8 cellular contexts compared by ENCODE assay signal in genomic region chr3:134211797-134212196, GRCh38. TPM values are rescaled to one million over a fixed set of nuclear protein-coding genes. Genes with fewer than 3 reads are reported as not detected.
A peak's percentile ranks its signal among the peaks of the same experiment; 100 is the strongest.
DNase-seq lines count a peak whose midpoint lies in the region; ATAC-seq and TF ChIP-seq lines count a peak whose summit lies in the region.

No MANE protein-coding gene starts in this region.

- peak; percentile 52 for ATAC-seq in GM19455 (IDR thresholded peaks at IDR 0.05; ENCODE audit: unreplicated experiment)

- H3K27me3 ChIP-seq in esophagus muscularis mucosa, result no peaks in the 10 kb centered on the region
- H3K27me3 ChIP-seq in CD4-positive, alpha-beta memory T cell (ENCODE audit: insufficient read depth, low read length), result no peaks in the 10 kb centered on the region

- peak; percentile 54 for DNase-seq in EL
- DNase-seq in HT-29 (ENCODE audit: low spot score), result peak; percentile 65
- peak; percentile 50 for DNase-seq in RPMI7951 (ENCODE audit: low read depth)
- DNase-seq in esophagus muscularis mucosa (ENCODE audit: extremely low spot score), result no peak
- DNase-seq in non-pigmented ciliary epithelial cell (ENCODE audit: low read depth), result peak; percentile 46
- no peak for DNase-seq in CD4-positive, alpha-beta memory T cell
- no peak for DNase-seq in CD1c-positive myeloid dendritic cell (ENCODE audit: extremely low spot score)

- TF ChIP-seq CTCF in esophagus muscularis mucosa (IDR thresholded peaks at IDR 0.05), result peak; percentile 34 to 57 (median 56)

- no peaks in the 10 kb centered on the region for H3K27me3 Mint-ChIP-seq in CD4-positive, alpha-beta memory T cell

- peaks cover 0 to 1% (median 0%) of the 10 kb centered on the region in 8 donors for H3K9me3 Mint-ChIP-seq in CD4-positive, alpha-beta memory T cell

- peak overlapping the region in 1 of 7 donors; percentile 30 for H3K27ac Mint-ChIP-seq in CD4-positive, alpha-beta memory T cell

- H3K27ac ChIP-seq in esophagus muscularis mucosa (replicated peaks in 1 of 4), result no peak overlapping the region
- no peak overlapping the region for H3K27ac ChIP-seq in CD4-positive, alpha-beta memory T cell (ENCODE audit: low read depth, low read length)

- intact Hi-C loops in esophagus muscularis mucosa (cut with DNase I), result loop anchor here (2.0 to 5.0 kb wide), 2 partner anchors 166 to 267 kb away; no protein-coding TSS in a partner anchor
- intact Hi-C loops in CD4-positive, alpha-beta memory T cell (cut with micrococcal nuclease), result loop anchor here (2.0 to 5.0 kb wide), 2 partner anchors 15 to 36 kb away; no protein-coding TSS in a partner anchor

- peaks cover 12 to 28% (median 22%) of the 10 kb centered on the region in 4 donors for H3K4me1 Mint-ChIP-seq in CD4-positive, alpha-beta memory T cell

- H3K36me3 ChIP-seq in esophagus muscularis mucosa, result peaks cover 6 to 30% (median 14%) of the 10 kb centered on the region in 4 donors
- H3K36me3 ChIP-seq in CD4-positive, alpha-beta memory T cell (ENCODE audit: insufficient read depth, low read length), result peaks cover 16% of the 10 kb centered on the region

- no peaks in the 10 kb centered on the region for H3K9me3 ChIP-seq in esophagus muscularis mucosa
- no peaks in the 10 kb centered on the region for H3K9me3 ChIP-seq in CD4-positive, alpha-beta memory T cell (ENCODE audit: control insufficient read depth in 1 of 2, low read length in 2 of 2)

- H3K4me3 Mint-ChIP-seq in CD4-positive, alpha-beta memory T cell, result no peak overlapping the region

- no peak for TF ChIP-seq POLR2A in esophagus muscularis mucosa (IDR thresholded peaks at IDR 0.05; ENCODE audit: low read depth)

- peaks cover 25 to 38% of the 10 kb centered on the region in 2 donors for H3K36me3 Mint-ChIP-seq in CD4-positive, alpha-beta memory T cell

- POLR2A ChIA-PET in CD4-positive, alpha-beta memory T cell (lab: Charles Lee; ENCODE audit: partially characterized antibody), result interaction anchor here (1.0 to 1.1 kb wide), 2 partner anchors 167 to 274 kb away, joined by 3 to 4 read pairs; partner anchors contain the start of genes ANAPC13 and CEP63

- peaks cover 3 to 38% (median 25%) of the 10 kb centered on the region in 4 donors for H3K4me1 ChIP-seq in esophagus muscularis mucosa
- no peaks in the 10 kb centered on the region for H3K4me1 ChIP-seq in CD4-positive, alpha-beta memory T cell (ENCODE audit: insufficient read depth, low read length)

- CTCF ChIA-PET in CD4-positive, alpha-beta memory T cell (lab: Charles Lee; ENCODE audit: partially characterized antibody), result interaction anchor here (1.0 to 6.3 kb wide), 26 partner anchors 8 to 694 kb away, joined by 3 to 109 read pairs (median 6); partner anchors contain the start of genes ANAPC13 and CEP63

- H3K4me3 ChIP-seq in esophagus muscularis mucosa, result no peak overlapping the region
- no peak overlapping the region for H3K4me3 ChIP-seq in CD4-positive, alpha-beta memory T cell (ENCODE audit: low read length in 2 of 2)

- WGBS in esophagus muscularis mucosa, result 23% methylated on average over 2 of the region's 2 CpGs

- no peak for TF ChIP-seq EP300 in esophagus muscularis mucosa (IDR thresholded peaks at IDR 0.05)

RNA-seq across cellular contexts. Expression of gene RYK, which starts 38.9 kb away (rescaled TPM):
- total RNA-seq in HT-29 (2014; rRNA removed; shearing (Covaris generic)), result 42.2 and 56.3 TPM in 2 replicates
- total RNA-seq in RPMI7951 (2014; rRNA removed; shearing (Covaris generic)), result 88.9 and 89.6 TPM in 2 replicates
- total RNA-seq in esophagus muscularis mucosa, result 100 to 1,000 TPM in 2 of 4 donors, 10 to 100 TPM in 2; 78.2 to 120 (median 96.5) TPM
- 10 to 100 TPM; 44.7 to 47.9 TPM for total RNA-seq in CD4-positive, alpha-beta memory T cell
- 1 to 10 TPM; 4.8 to 9.8 TPM for polyA plus RNA-seq in CD4-positive, alpha-beta memory T cell

Comparison
In these comparisons a context has a peak if more than half of its experiments do, and no peak if none do; other contexts are left out.
1. DNase-seq: peak in EL (single experiment), HT-29 (single experiment), RPMI7951 (single experiment) and non-pigmented ciliary epithelial cell (single experiment); none in esophagus muscularis mucosa (single experiment), CD4-positive, alpha-beta memory T cell (0 of 5) and CD1c-positive myeloid dendritic cell (single experiment).